In the genomic region with DNA sequence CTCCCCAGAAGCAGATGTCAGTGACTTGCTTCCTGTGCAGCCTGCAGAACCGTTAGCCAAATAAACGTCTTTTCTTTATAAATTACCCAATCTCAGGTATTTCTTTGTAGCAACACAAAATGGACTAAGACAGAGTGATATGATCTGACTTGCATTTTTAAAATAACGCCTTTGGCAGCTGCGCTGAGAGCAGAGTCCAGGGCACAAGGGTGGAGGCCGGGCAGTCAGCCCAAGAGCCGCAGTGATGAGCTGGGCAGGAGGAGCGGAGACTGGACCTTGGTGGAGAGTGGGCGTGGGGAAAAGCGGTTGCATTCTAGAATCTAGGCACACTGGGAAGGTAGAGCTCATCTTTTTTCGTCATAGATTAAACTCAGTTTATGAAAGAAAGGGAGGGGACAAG, we compare ENCODE assay signal across 30 cellular contexts.
"Had no signal": no experiment of that assay in that cellular context is flagged by ENCODE, and none has a peak within 500 bp of the region (broad histone marks: within the 10 kb centered on the region; RNA-seq: fewer than 3 reads in every experiment).

No MANE protein-coding gene starts in this region.

- ATAC-seq: heart left ventricle; left lung; natural killer cell; stimulated activated memory B cell treated with anti-CD40 and anti-IgM and Interleukin-4, amounts not matched to agents 10 μg/mL and 1 μg/mL and 100 μg/mL, for 72 hours; stimulated activated naive CD8-positive, alpha-beta T cell treated with anti-CD3 and anti-CD28 coated beads, Interleukin-15, amount 100 ng/mL, for 72 hours had no signal

- DNase-seq: glutamatergic neuron; heart left ventricle; hypothalamus; immature natural killer cell; left lung; mesendoderm; naive B cell; natural killer cell; nephron progenitor cell; occipital lobe; ovary; stimulated activated CD4-positive, alpha-beta T cell treated with anti-CD3 and anti-CD28 coated beads, Interleukin-1b, Interleukin-23, amount 100 ng/mL, for 48 hours; stimulated activated CD4-positive, alpha-beta T cell treated with anti-CD3 and anti-CD28 coated beads, Interleukin-2, amount 100 ng/mL, for 48 hours; stimulated activated CD4-positive, alpha-beta T cell treated with anti-CD3 and anti-CD28 coated beads, Interleukin-4, amount 100 ng/mL, for 4 hours; stimulated activated CD8-positive, alpha-beta memory T cell treated with anti-CD3 and anti-CD28 coated beads, Interleukin-4, amount 100 ng/mL, for 48 hours; stimulated activated naive CD4-positive, alpha-beta T cell treated with Interleukin-2 at 50 U/mL for 16 hours; stimulated activated naive CD8-positive, alpha-beta T cell treated with anti-CD3 and anti-CD28 coated beads, Interleukin-15, amount 100 ng/mL, for 72 hours; testis; thyroid gland; uterus had no signal

- H3K9me3 ChIP-seq: heart left ventricle, left lung, neutrophil, ovary, right atrium auricular region, testis, thyroid gland, uterus had no signal

- H3K36me3 ChIP-seq: heart left ventricle, left lung, neural progenitor cell, neutrophil, ovary, right atrium auricular region, thyroid gland, uterus had no signal

- H3K9me3 Mint-ChIP-seq: immature natural killer cell; mesothelial cell of epicardium; naive B cell; natural killer cell; nephron progenitor cell; neural progenitor cell; stimulated activated memory B cell treated with anti-CD40 and anti-IgM and Interleukin-4, amounts not matched to agents 10 μg/mL and 1 μg/mL and 100 μg/mL, for 72 hours; stimulated activated naive CD8-positive, alpha-beta T cell treated with anti-CD3 and anti-CD28 coated beads, Interleukin-15, amount 100 ng/mL, for 72 hours; type B pancreatic cell had no signal

- H3K4me3 ChIP-seq: heart left ventricle, left lung, lung, neural progenitor cell, ovary, right atrium auricular region, smooth muscle cell, testis, thyroid gland, uterus had no signal

- H3K27ac ChIP-seq: heart left ventricle, left lung, neural progenitor cell, neutrophil, ovary, right atrium auricular region, testis, thyroid gland, uterus had no signal

- H3K4me3 Mint-ChIP-seq: immature natural killer cell; mesothelial cell of epicardium; naive B cell; natural killer cell; nephron progenitor cell; neural progenitor cell; stimulated activated memory B cell treated with anti-CD40 and anti-IgM and Interleukin-4, amounts not matched to agents 10 μg/mL and 1 μg/mL and 100 μg/mL, for 72 hours; stimulated activated naive CD8-positive, alpha-beta T cell treated with anti-CD3 and anti-CD28 coated beads, Interleukin-15, amount 100 ng/mL, for 72 hours; type B pancreatic cell had no signal

- H2AFZ ChIP-seq: neural progenitor cell had no signal

- H3K4me1 ChIP-seq: heart left ventricle, left lung, neural progenitor cell, right atrium auricular region, testis, thyroid gland, uterus had no signal

- FAIRE-seq: islet of Langerhans had no signal

- H3K4me2 ChIP-seq: neural progenitor cell, smooth muscle cell had no signal

- H3K9ac ChIP-seq: neural progenitor cell had no signal

- H3K27ac Mint-ChIP-seq: immature natural killer cell; mesothelial cell of epicardium; naive B cell; natural killer cell; nephron progenitor cell; neural progenitor cell; progenitor cell of endocrine pancreas; stimulated activated memory B cell treated with anti-CD40 and anti-IgM and Interleukin-4, amounts not matched to agents 10 μg/mL and 1 μg/mL and 100 μg/mL, for 72 hours; stimulated activated naive CD8-positive, alpha-beta T cell treated with anti-CD3 and anti-CD28 coated beads, Interleukin-15, amount 100 ng/mL, for 72 hours; type B pancreatic cell had no signal

- H3K27me3 Mint-ChIP-seq: stimulated activated memory B cell treated with anti-CD40 and anti-IgM and Interleukin-4, amounts not matched to agents 10 μg/mL and 1 μg/mL and 100 μg/mL, for 72 hours; stimulated activated naive CD8-positive, alpha-beta T cell treated with anti-CD3 and anti-CD28 coated beads, Interleukin-15, amount 100 ng/mL, for 72 hours had no signal

- H3K4me1 Mint-ChIP-seq: immature natural killer cell; naive B cell; natural killer cell; neural progenitor cell; stimulated activated memory B cell treated with anti-CD40 and anti-IgM and Interleukin-4, amounts not matched to agents 10 μg/mL and 1 μg/mL and 100 μg/mL, for 72 hours; stimulated activated naive CD8-positive, alpha-beta T cell treated with anti-CD3 and anti-CD28 coated beads, Interleukin-15, amount 100 ng/mL, for 72 hours had no signal

- H3K36me3 Mint-ChIP-seq: immature natural killer cell; mesothelial cell of epicardium; naive B cell; natural killer cell; neural progenitor cell; stimulated activated memory B cell treated with anti-CD40 and anti-IgM and Interleukin-4, amounts not matched to agents 10 μg/mL and 1 μg/mL and 100 μg/mL, for 72 hours; type B pancreatic cell had no signal

- H3K27me3 ChIP-seq: heart left ventricle, left lung, neural progenitor cell, neutrophil, ovary, right atrium auricular region, testis, thyroid gland, uterus had no signal
